In genomic region chr17:45146616-45147101, GRCh38 we compare ENCODE assay signal across 6 cellular contexts. TPM values are rescaled to one million over a fixed set of nuclear protein-coding genes. Genes with fewer than 3 reads are reported as not detected.
DNase-seq lines count a peak whose midpoint lies in the region; ATAC-seq and TF ChIP-seq lines count a peak whose summit lies in the region.

No MANE protein-coding gene starts in this region.

- peaks cover 0 to 7% (median 0%) of the 10 kb centered on the region in 5 donors for H3K27me3 Mint-ChIP-seq in naive thymus-derived CD4-positive, alpha-beta T cell

- peak overlapping the region; percentile 89 to 100 (median 99) for H3K4me3 Mint-ChIP-seq in naive thymus-derived CD4-positive, alpha-beta T cell

- peak overlapping the region; percentile 99 to 100 (median 100) for H3K27ac Mint-ChIP-seq in naive thymus-derived CD4-positive, alpha-beta T cell

- H3K9me3 Mint-ChIP-seq in naive thymus-derived CD4-positive, alpha-beta T cell, result peaks cover 0 to 13% (median 0%) of the 10 kb centered on the region in 11 donors

- peaks cover 0 to 15% (median 0%) of the 10 kb centered on the region in 5 donors for H3K36me3 Mint-ChIP-seq in naive thymus-derived CD4-positive, alpha-beta T cell

- POLR2A ChIA-PET in naive thymus-derived CD4-positive, alpha-beta T cell (lab: Charles Lee), result interaction anchor here (1.0 to 10.7 kb wide), 6 partner anchors 9 to 79 kb away, joined by 4 to 516 read pairs (median 60); partner anchors contain the start of genes ACBD4, FMNL1, HEXIM2 and PLCD3

- CTCF ChIA-PET in naive thymus-derived CD4-positive, alpha-beta T cell (lab: Charles Lee), result interaction anchor here (0.5 to 3.5 kb wide), 3 partner anchors 10 to 50 kb away, joined by 3 to 12 read pairs (median 3); partner anchors contain the start of gene ACBD4

- no peaks in the 10 kb centered on the region for H3K9me3 ChIP-seq in naive thymus-derived CD4-positive, alpha-beta T cell (ENCODE audit: control insufficient read depth in 2 of 3, low read length in 3 of 3)

- H3K27me3 ChIP-seq in naive thymus-derived CD4-positive, alpha-beta T cell (ENCODE audit: control insufficient read depth in 2 of 2, insufficient read depth in 2 of 2, low read length in 2 of 2), result no peaks in the 10 kb centered on the region

- no peak for ATAC-seq in naive thymus-derived CD4-positive, alpha-beta T cell
- no peak for ATAC-seq in HG02571 (IDR thresholded peaks at IDR 0.05; ENCODE audit: unreplicated experiment)

- TF ChIP-seq CTCF in astrocyte of the cerebellum (IDR thresholded peaks at IDR 0.05; ENCODE audit: low read depth, low read length, missing control alignments), result no peak

- peak overlapping the region; percentile 91 for H3K27ac ChIP-seq in naive thymus-derived CD4-positive, alpha-beta T cell (ENCODE audit: low read depth, low read length)

- peaks cover 0 to 6% (median 0%) of the 10 kb centered on the region in 3 experiments for H3K36me3 ChIP-seq in naive thymus-derived CD4-positive, alpha-beta T cell (ENCODE audit: control insufficient read depth in 2 of 3, insufficient read depth in 3 of 3, low read length in 3 of 3)

- peak overlapping the region; percentile 78 for H3K4me3 ChIP-seq in astrocyte of the cerebellum (ENCODE audit: low read depth, low read length)
- H3K4me3 ChIP-seq in naive thymus-derived CD4-positive, alpha-beta T cell (ENCODE audit: low read length), result peak overlapping the region; percentile 80

- peaks cover 19 to 32% of the 10 kb centered on the region in 2 donors for H3K4me1 ChIP-seq in naive thymus-derived CD4-positive, alpha-beta T cell (ENCODE audit: control insufficient read depth in 2 of 2, insufficient read depth in 2 of 2, low read length in 2 of 2)

- in situ Hi-C loops in astrocyte of the cerebellum (cut with HindIII; ENCODE audit: low sequenced_read_pairs), result no loop called here

- peaks cover 17 to 72% (median 59%) of the 10 kb centered on the region in 7 donors for H3K4me1 Mint-ChIP-seq in naive thymus-derived CD4-positive, alpha-beta T cell

- DNase-seq in HK-2 (ENCODE audit: unreplicated experiment), result peak; percentile 66
- no peak for DNase-seq in astrocyte of the cerebellum (ENCODE audit: low read depth)
- DNase-seq in naive thymus-derived CD4-positive, alpha-beta T cell, result no peak
- no peak for DNase-seq in hypothalamus (lab: John Stamatoyannopoulos, UW)
- no peak for DNase-seq in GM19240 (ENCODE audit: insufficient read length, low spot score)

- intact Hi-C loops in naive thymus-derived CD4-positive, alpha-beta T cell (cut with micrococcal nuclease), result loop anchor here (1.0 to 10.0 kb wide), 5 partner anchors 11 to 1046 kb away; partner anchors contain the start of genes ACBD4 (in 1 of the 2), KANSL1 (in 1 of the 2) and MAP3K14 (in 1 of the 2)

RNA-seq across cellular contexts. Expression of gene HEXIM1, which starts 1.6 kb away (rescaled TPM):
- 10 to 100 TPM; 28.5 to 41.3 (median 37.6) TPM for total RNA-seq in naive thymus-derived CD4-positive, alpha-beta T cell
- polyA plus RNA-seq in naive thymus-derived CD4-positive, alpha-beta T cell, result 1 to 10 TPM; 5.1 to 6.1 TPM

RNA-seq across cellular contexts. Expression of gene ACBD4, which starts 11.2 kb away (rescaled TPM):
- 10 to 100 TPM; 17.9 to 59.5 (median 31.3) TPM for total RNA-seq in naive thymus-derived CD4-positive, alpha-beta T cell
- polyA plus RNA-seq in naive thymus-derived CD4-positive, alpha-beta T cell, result 10 to 100 TPM; 12.3 to 13.9 TPM

RNA-seq across cellular contexts. Expression of gene PLCD3, which starts 14.3 kb away (rescaled TPM):
- 1 to 10 TPM; 2.0 to 5.1 (median 3.2) TPM for total RNA-seq in naive thymus-derived CD4-positive, alpha-beta T cell
- polyA plus RNA-seq in naive thymus-derived CD4-positive, alpha-beta T cell, result under 1 TPM in 1 of 2 donors, not detected in 1; 0.21 TPM

RNA-seq across cellular contexts. Expression of gene HEXIM2, which starts 15.0 kb away (rescaled TPM):
- 1 to 10 TPM; 2.2 to 8.2 (median 3.4) TPM for total RNA-seq in naive thymus-derived CD4-positive, alpha-beta T cell
- 1 to 10 TPM; 2.4 to 3.2 TPM for polyA plus RNA-seq in naive thymus-derived CD4-positive, alpha-beta T cell
